ENCODE assay signal across 1 cellular context in the genomic region with DNA sequence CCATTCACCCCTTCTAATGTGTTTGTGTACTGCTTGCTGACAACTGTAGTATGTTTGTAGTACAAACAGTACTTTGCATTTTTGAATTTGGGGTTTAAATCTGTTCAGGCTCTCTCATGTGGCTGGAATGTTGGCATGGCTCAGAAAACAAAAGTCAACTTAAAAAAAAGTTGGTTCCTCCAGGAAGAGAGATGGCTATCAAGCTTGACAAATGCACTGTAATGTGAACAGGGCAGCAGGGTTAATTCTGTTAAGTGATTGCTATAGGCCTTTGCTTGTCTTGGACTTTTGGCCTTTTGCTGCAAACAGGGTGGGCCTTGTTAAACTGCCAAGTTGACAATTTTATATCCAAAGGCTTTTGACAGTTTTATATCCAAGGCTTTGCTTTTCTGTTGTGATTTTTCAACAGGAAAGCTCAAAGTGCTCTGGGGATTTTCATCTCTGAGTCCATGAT.
TF ChIP-seq lines count a peak whose summit lies in the region.

No MANE protein-coding gene starts in this region.

TF ChIP-seq in SK-N-SH treated with all-trans-retinoic acid at 6 μM for 48 hours, 23 proteins besides CTCF, POLR2A, EP300 and RAD21 (continued from another document):
- TF ChIP-seq, protein P1, sequence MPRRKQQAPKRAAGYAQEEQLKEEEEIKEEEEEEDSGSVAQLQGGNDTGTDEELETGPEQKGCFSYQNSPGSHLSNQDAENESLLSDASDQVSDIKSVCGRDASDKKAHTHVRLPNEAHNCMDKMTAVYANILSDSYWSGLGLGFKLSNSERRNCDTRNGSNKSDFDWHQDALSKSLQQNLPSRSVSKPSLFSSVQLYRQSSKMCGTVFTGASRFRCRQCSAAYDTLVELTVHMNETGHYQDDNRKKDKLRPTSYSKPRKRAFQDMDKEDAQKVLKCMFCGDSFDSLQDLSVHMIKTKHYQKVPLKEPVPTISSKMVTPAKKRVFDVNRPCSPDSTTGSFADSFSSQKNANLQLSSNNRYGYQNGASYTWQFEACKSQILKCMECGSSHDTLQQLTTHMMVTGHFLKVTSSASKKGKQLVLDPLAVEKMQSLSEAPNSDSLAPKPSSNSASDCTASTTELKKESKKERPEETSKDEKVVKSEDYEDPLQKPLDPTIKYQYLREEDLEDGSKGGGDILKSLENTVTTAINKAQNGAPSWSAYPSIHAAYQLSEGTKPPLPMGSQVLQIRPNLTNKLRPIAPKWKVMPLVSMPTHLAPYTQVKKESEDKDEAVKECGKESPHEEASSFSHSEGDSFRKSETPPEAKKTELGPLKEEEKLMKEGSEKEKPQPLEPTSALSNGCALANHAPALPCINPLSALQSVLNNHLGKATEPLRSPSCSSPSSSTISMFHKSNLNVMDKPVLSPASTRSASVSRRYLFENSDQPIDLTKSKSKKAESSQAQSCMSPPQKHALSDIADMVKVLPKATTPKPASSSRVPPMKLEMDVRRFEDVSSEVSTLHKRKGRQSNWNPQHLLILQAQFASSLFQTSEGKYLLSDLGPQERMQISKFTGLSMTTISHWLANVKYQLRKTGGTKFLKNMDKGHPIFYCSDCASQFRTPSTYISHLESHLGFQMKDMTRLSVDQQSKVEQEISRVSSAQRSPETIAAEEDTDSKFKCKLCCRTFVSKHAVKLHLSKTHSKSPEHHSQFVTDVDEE (CRISPR knock-in tag; IDR thresholded peaks at IDR 0.05), result peak; percentile 72; the same call in 1 of the 2 replicates
